9 cellular contexts compared by ENCODE assay signal in the genomic region with DNA sequence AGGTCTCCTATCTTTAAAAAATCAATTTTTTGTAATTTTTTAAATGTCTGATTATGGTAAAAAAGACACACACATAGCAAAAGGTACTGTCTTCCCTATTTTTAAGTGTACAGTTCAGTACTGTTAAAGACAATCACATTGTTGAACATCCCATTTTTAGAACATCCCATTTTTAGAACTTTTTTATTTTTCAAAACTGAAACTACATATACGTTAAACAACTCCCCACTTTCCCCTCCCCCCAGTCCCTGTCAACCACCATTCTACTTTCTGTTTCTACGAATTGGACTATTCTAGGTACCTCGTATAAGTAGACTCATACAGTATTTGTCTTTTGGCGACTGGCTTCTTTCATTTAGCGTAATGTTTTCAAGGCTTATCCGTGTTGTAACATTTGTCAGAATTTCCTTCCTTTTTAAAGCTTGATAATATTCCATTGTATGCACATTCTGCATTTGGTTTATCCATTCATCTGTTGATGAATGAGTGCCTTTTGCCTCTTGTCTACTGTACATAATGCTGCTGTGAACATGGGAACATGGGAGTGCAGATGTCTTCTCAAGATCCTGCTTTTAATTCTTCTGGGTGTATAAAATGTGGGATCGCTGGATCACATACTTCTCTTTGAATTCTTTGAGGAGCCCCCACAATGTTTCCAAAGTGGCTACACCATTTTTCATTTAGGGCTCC.
DNase-seq lines count a peak whose midpoint lies in the region; ATAC-seq, FAIRE-seq and TF ChIP-seq lines count a peak whose summit lies in the region.
"Had no signal": no experiment of that assay in that cellular context is flagged by ENCODE, and none has a peak within 500 bp of the region (broad histone marks: within the 10 kb centered on the region; RNA-seq: fewer than 3 reads in every experiment).

No MANE protein-coding gene starts in this region.

- ATAC-seq in GM18873 (IDR thresholded peaks at IDR 0.05; ENCODE audit: low FRiP score, unreplicated experiment) (peak; percentile 68), HG02852 (IDR thresholded peaks at IDR 0.05; ENCODE audit: unreplicated experiment) (peak; percentile 82)

- FAIRE-seq in H54 (lab: Jason Lieb, UNC), result no peak

- TF ChIP-seq POLR2A in H54 (IDR thresholded peaks at IDR 0.05; ENCODE audit: low read depth, low read length), result no peak

- peak; percentile 51 to 53 for DNase-seq in activated CD4-positive, alpha-beta T cell treated with anti-CD3 and anti-CD28 coated beads for 4 hours
- peak in 2 of 3 donors; percentile 19 to 45 for DNase-seq in stimulated activated CD4-positive, alpha-beta T cell treated with anti-CD3 and anti-CD28 coated beads, Interleukin-12 subunit alpha, Interleukin-12 subunit beta, amount 100 ng/mL, for 48 hours (ENCODE audit: low read depth in 2 of 3, low spot score in 1 of 3)
- no peak for DNase-seq in H54 (ENCODE audit: insufficient read length, low spot score)
- DNase-seq in NCI-H524 (lab: John Stamatoyannopoulos, UW), result no peak
- DNase-seq in NCI-H524 treated with DMSO at 0.1 percent for 48 hours (lab: John Stamatoyannopoulos, UW), result no peak
- no peak for DNase-seq in ureter (ENCODE audit: low spot score)
- DNase-seq: GOT3 had no signal

Comparison
In these comparisons a context has a peak if more than half of its experiments do, and no peak if none do; other contexts are left out.
1. DNase-seq: peak in activated CD4-positive, alpha-beta T cell treated with anti-CD3 and anti-CD28 coated beads for 4 hours (2 of 2) and stimulated activated CD4-positive, alpha-beta T cell treated with anti-CD3 and anti-CD28 coated beads, Interleukin-12 subunit alpha, Interleukin-12 subunit beta, amount 100 ng/mL, for 48 hours (2 of 3); none in H54 (single experiment), NCI-H524 (0 of 2), NCI-H524 treated with DMSO at 0.1 percent for 48 hours (single experiment) and ureter (single experiment).